Comparison of ENCODE assay signal across 8 cellular contexts in the genomic region with DNA sequence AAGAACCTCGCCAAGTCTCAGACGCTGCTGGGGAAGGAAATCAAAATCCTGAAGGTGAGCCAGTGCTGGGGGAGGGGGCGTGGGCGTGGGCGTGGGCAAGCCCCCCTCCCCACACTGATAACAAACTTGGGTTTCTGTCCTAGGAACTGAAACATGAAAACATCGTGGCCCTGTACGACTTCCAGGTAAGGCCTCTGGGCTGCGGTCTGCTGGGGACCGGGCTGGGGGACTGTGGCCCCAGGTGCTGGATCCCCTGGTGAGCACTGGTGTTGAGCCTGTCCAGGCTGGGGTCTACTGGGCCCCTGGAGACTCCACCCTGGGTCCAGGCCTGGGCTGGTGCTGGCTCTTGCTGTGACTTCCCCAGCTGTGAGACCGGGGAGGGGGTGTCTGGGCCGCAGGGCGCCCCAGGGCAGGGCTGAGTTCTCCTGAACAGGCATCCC. TPM values are rescaled to one million over a fixed set of nuclear protein-coding genes. Genes with fewer than 3 reads are reported as not detected.
DNase-seq lines count a peak whose midpoint lies in the region; ATAC-seq and TF ChIP-seq lines count a peak whose summit lies in the region.

No MANE protein-coding gene starts in this region.

- H3K9ac ChIP-seq in BLaER1 treated with 17β-estradiol and CSF1 and Interleukin-3, amounts not matched to agents 10 nM and 100 nM: peak overlapping the region; percentile 78 to 96 (median 89)
- H3K9ac ChIP-seq in GM23248: peak overlapping the region; percentile 89
- peak overlapping the region; percentile 95 for H3K9ac ChIP-seq in SK-N-MC (ENCODE audit: insufficient read length)

- 6% methylated on average over 9 to 12 of the region's 12 CpGs for WGBS in GM23248 (ENCODE audit: low coverage in 1 of 2, low lambda C conversion rate in 2 of 2, missing lambda C conversion rate in 2 of 2), 2 experiments
- WGBS in psoas muscle, 3 donors: 1 to 2% (median 2%) methylated on average over 12 of the region's 12 CpGs

- peaks cover 36 to 56% (median 54%) of the 10 kb centered on the region in 11 experiments; a peak in 21 of 22 replicates for H4K20me1 ChIP-seq in BLaER1 treated with 17β-estradiol and CSF1 and Interleukin-3, amounts not matched to agents 10 nM and 100 nM
- H4K20me1 ChIP-seq in GM23248 (ENCODE audit: insufficient read depth): no peaks in the 10 kb centered on the region

- peaks cover 0 to 23% (median 12%) of the 10 kb centered on the region in 11 experiments; a peak in 12 of 22 replicates for H3K36me3 ChIP-seq in BLaER1 treated with 17β-estradiol and CSF1 and Interleukin-3, amounts not matched to agents 10 nM and 100 nM
- H3K36me3 ChIP-seq in GM23248 (ENCODE audit: low read depth) (no peaks in the 10 kb centered on the region), SK-N-MC (ENCODE audit: insufficient read depth, low read length) (peaks cover 13% of the 10 kb centered on the region; the same call in 1 of the 2 replicates), psoas muscle (ENCODE audit: insufficient read depth in 1 of 2, low read depth in 1 of 2) (peaks cover 0 to 8% of the 10 kb centered on the region in 2 donors)

- no peaks in the 10 kb centered on the region for H3K27me3 ChIP-seq in BLaER1 treated with 17β-estradiol and CSF1 and Interleukin-3, amounts not matched to agents 10 nM and 100 nM
- H3K27me3 ChIP-seq in GM23248 (replicated peaks; ENCODE audit: insufficient read depth) (no peaks in the 10 kb centered on the region), psoas muscle (ENCODE audit: insufficient read depth in 3 of 3, low read length in 2 of 3) (no peaks in the 10 kb centered on the region)

- peak overlapping the region; percentile 47 to 94 (median 91) for H3K27ac ChIP-seq in BLaER1 treated with 17β-estradiol and CSF1 and Interleukin-3, amounts not matched to agents 10 nM and 100 nM
- H3K27ac ChIP-seq in GM23248: peak overlapping the region; percentile 95
- no peak overlapping the region for H3K27ac ChIP-seq in SK-N-MC
- H3K27ac ChIP-seq in psoas muscle: peak overlapping the region; percentile 98

- in situ Hi-C loops in GM23248 (cut with MboI): no loop called here

- no peak for ATAC-seq in psoas muscle

- no peaks in the 10 kb centered on the region for H3K9me3 ChIP-seq in BLaER1 treated with 17β-estradiol and CSF1 and Interleukin-3, amounts not matched to agents 10 nM and 100 nM (replicated peaks in 1 of 11)
- H3K9me3 ChIP-seq in GM23248 (ENCODE audit: low read depth) (no peaks in the 10 kb centered on the region), SK-N-MC (ENCODE audit: low read depth, low read length) (no peaks in the 10 kb centered on the region), psoas muscle (no peaks in the 10 kb centered on the region)

- peak overlapping the region; percentile 96 to 100 (median 99) for H3K4me2 ChIP-seq in BLaER1 treated with 17β-estradiol and CSF1 and Interleukin-3, amounts not matched to agents 10 nM and 100 nM
- peak overlapping the region; percentile 85 for H3K4me2 ChIP-seq in GM23248 (ENCODE audit: unreplicated experiment)

- H2AFZ ChIP-seq in GM23248: no peak overlapping the region

- peaks cover 48% of the 10 kb centered on the region for H3K79me2 ChIP-seq in GM23248 (ENCODE audit: insufficient read depth)

- intact Hi-C loops in psoas muscle (cut with DNase I): loop anchor here (2.0 to 5.0 kb wide), 3 partner anchors 33 to 53 kb away; partner anchors contain the start of genes EP400 (in 2 of the 2) and PUS1 (in 1 of the 2)

- peaks cover 27 to 56% (median 50%) of the 10 kb centered on the region in 10 experiments for H3K4me1 ChIP-seq in BLaER1 treated with 17β-estradiol and CSF1 and Interleukin-3, amounts not matched to agents 10 nM and 100 nM
- H3K4me1 ChIP-seq in GM23248 (ENCODE audit: insufficient read depth) (0 out of 2 replicates have a peak, but pooled peaks cover 4% of the 10 kb centered on the region), psoas muscle (peaks cover 38% of the 10 kb centered on the region)

- DNase-seq in GM23248 (no peak), SK-N-MC (ENCODE audit: low read depth, low spot score) (no peak), epithelial cell of proximal tubule (ENCODE audit: low read depth) (no peak), psoas muscle (no peak), hippocampal formation (lab: John Stamatoyannopoulos, UW) (no peak), HT-29 (ENCODE audit: low spot score) (no peak), occipital lobe (lab: John Stamatoyannopoulos, UW) (no peak)

- H3K4me3 ChIP-seq in BLaER1 treated with 17β-estradiol and CSF1 and Interleukin-3, amounts not matched to agents 10 nM and 100 nM: peak overlapping the region; percentile 57 to 79 (median 66)
- peak overlapping the region; percentile 77 for H3K4me3 ChIP-seq in GM23248
- peak overlapping the region; percentile 94 for H3K4me3 ChIP-seq in SK-N-MC
- peak overlapping the region; percentile 62 for H3K4me3 ChIP-seq in epithelial cell of proximal tubule (ENCODE audit: low read depth, low read length)
- peak overlapping the region; percentile 78 for H3K4me3 ChIP-seq in psoas muscle

- TF ChIP-seq CTCF in epithelial cell of proximal tubule (conservative IDR thresholded peaks at IDR 0.05; ENCODE audit: low read depth, low read length) (no peak), psoas muscle (IDR thresholded peaks at IDR 0.05) (no peak)

- no peaks in the 10 kb centered on the region; the same call in 1 of the 2 replicates for H3F3A ChIP-seq in GM23248 (ENCODE audit: insufficient read depth)

- no peaks in the 10 kb centered on the region for H3K9me2 ChIP-seq in GM23248 (ENCODE audit: insufficient read depth)

RNA-seq across cellular contexts. Expression of gene ULK1, which starts 1.2 kb away (rescaled TPM):
- total RNA-seq in GM23248 (2014; rRNA removed; shearing (Covaris generic)): 6.9 and 7.1 TPM in 2 replicates
- 4.0 TPM in 2 replicates for polyA plus RNA-seq in GM23248 (2016; fragmentation: Nextera tagmentation; extraction: Ambion mirVana)
- 8.2 and 11.8 TPM in 2 replicates for total RNA-seq in epithelial cell of proximal tubule
- 10 to 100 TPM; 58.0 to 90.4 (median 68.0) TPM for total RNA-seq in psoas muscle
- 10 to 100 TPM in 2 of 3 donors, 1 to 10 TPM in 1; 4.1 to 47.1 (median 25.7) TPM for polyA plus RNA-seq in psoas muscle
- total RNA-seq in HT-29 (2014; rRNA removed; shearing (Covaris generic)): 4.9 and 9.6 TPM in 2 replicates
- 7.8 TPM for total RNA-seq in occipital lobe

RNA-seq across cellular contexts. Expression of gene PUS1, which starts 33.4 kb away (rescaled TPM):
- 13.9 and 18.9 TPM in 2 replicates for total RNA-seq in GM23248 (2014; rRNA removed; shearing (Covaris generic))
- polyA plus RNA-seq in GM23248 (2016; fragmentation: Nextera tagmentation; extraction: Ambion mirVana): 13.0 and 14.0 TPM in 2 replicates
- 17.1 and 44.1 TPM in 2 replicates for total RNA-seq in epithelial cell of proximal tubule
- total RNA-seq in psoas muscle: 10 to 100 TPM; 11.7 to 21.4 (median 18.7) TPM
- 10 to 100 TPM; 17.5 to 46.8 (median 20.1) TPM for polyA plus RNA-seq in psoas muscle
- 70.5 and 73.8 TPM in 2 replicates for total RNA-seq in HT-29 (2014; rRNA removed; shearing (Covaris generic))
- total RNA-seq in occipital lobe: 5.6 TPM

RNA-seq across cellular contexts. Expression of gene EP400, which starts 54.1 kb away (rescaled TPM):
- total RNA-seq in GM23248 (2014; rRNA removed; shearing (Covaris generic)): 8.6 and 9.6 TPM in 2 replicates
- polyA plus RNA-seq in GM23248 (2016; fragmentation: Nextera tagmentation; extraction: Ambion mirVana): 9.3 and 9.4 TPM in 2 replicates
- total RNA-seq in epithelial cell of proximal tubule: 9.5 and 11.9 TPM in 2 replicates
- total RNA-seq in psoas muscle: 10 to 100 TPM; 18.4 to 24.5 (median 22.9) TPM
- 10 to 100 TPM in 1 of 3 donors, 1 to 10 TPM in 2; 8.0 to 11.8 (median 9.4) TPM for polyA plus RNA-seq in psoas muscle
- total RNA-seq in HT-29 (2014; rRNA removed; shearing (Covaris generic)): 8.3 and 12.2 TPM in 2 replicates
- total RNA-seq in occipital lobe: 11.7 TPM
